ENCODE assay signal across 1 cellular context in genomic region chr7:1530946-1531262, GRCh38.
TF ChIP-seq lines count a peak whose summit lies in the region.

No MANE protein-coding gene starts in this region.

TF ChIP-seq in SK-N-SH, 30 proteins besides CTCF, POLR2A, EP300 and RAD21 (continued from another document):
- no peak for TF ChIP-seq PBX3 (IDR thresholded peaks at IDR 0.05)
- TF ChIP-seq MXI1 (IDR thresholded peaks at IDR 0.05; ENCODE audit: low read depth, low read length): no peak
- TF ChIP-seq MEF2A (IDR thresholded peaks at IDR 0.05; ENCODE audit: borderline replicate concordance, low read depth): no peak
- TF ChIP-seq YY1 (IDR thresholded peaks at IDR 0.05; ENCODE audit: low read depth): no peak
- TF ChIP-seq IRF3 (IDR thresholded peaks at IDR 0.05; ENCODE audit: low read depth, low read length): no peak
- TF ChIP-seq, protein P1, sequence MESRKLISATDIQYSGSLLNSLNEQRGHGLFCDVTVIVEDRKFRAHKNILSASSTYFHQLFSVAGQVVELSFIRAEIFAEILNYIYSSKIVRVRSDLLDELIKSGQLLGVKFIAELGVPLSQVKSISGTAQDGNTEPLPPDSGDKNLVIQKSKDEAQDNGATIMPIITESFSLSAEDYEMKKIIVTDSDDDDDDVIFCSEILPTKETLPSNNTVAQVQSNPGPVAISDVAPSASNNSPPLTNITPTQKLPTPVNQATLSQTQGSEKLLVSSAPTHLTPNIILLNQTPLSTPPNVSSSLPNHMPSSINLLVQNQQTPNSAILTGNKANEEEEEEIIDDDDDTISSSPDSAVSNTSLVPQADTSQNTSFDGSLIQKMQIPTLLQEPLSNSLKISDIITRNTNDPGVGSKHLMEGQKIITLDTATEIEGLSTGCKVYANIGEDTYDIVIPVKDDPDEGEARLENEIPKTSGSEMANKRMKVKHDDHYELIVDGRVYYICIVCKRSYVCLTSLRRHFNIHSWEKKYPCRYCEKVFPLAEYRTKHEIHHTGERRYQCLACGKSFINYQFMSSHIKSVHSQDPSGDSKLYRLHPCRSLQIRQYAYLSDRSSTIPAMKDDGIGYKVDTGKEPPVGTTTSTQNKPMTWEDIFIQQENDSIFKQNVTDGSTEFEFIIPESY (IDR thresholded peaks at IDR 0.05; ENCODE audit: borderline replicate concordance, low read depth): no peak
- TF ChIP-seq FOSL2 (IDR thresholded peaks at IDR 0.05; ENCODE audit: borderline replicate concordance, low read depth): no peak
- no peak for TF ChIP-seq TCF12 (IDR thresholded peaks at IDR 0.05)
- no peak; the same call in 1 of the 2 replicates for TF ChIP-seq MAX (IDR thresholded peaks at IDR 0.05; ENCODE audit: low read depth)
- no peak for TF ChIP-seq TAF1 (IDR thresholded peaks at IDR 0.05; ENCODE audit: borderline replicate concordance, low read depth, low read length)
